ENCODE assay signal across 12 cellular contexts in genomic region chr3:125168711-125169410, GRCh38.
"Had no signal": no experiment of that assay in that cellular context is flagged by ENCODE, and none has a peak within 500 bp of the region (broad histone marks: within the 10 kb centered on the region; RNA-seq: fewer than 3 reads in every experiment).

No MANE protein-coding gene starts in this region.

- H3K4me3 Mint-ChIP-seq: activated naive CD4-positive, alpha-beta T cell treated with anti-CD3 and anti-CD28 coated beads for 36 hours; activated T-helper 17 cell treated with anti-CD3 and anti-CD28 coated beads, Interleukin-2, amount 50 U/mL, for 72 hours; mesothelial cell of epicardium had no signal

- H3K27ac ChIP-seq: adrenal gland, tibial nerve, vagina had no signal

- H3K4me1 Mint-ChIP-seq: activated T-helper 17 cell treated with anti-CD3 and anti-CD28 coated beads, Interleukin-2, amount 50 U/mL, for 72 hours; mesothelial cell of epicardium had no signal

- H3K36me3 ChIP-seq: adrenal gland, tibial nerve, vagina had no signal

- H3K9me3 ChIP-seq: adrenal gland, tibial nerve, vagina had no signal

- H3K4me2 ChIP-seq: smooth muscle cell had no signal

- H3K4me1 ChIP-seq: adrenal gland, vagina had no signal

- H3K4me3 ChIP-seq: adrenal gland, smooth muscle cell, tibial nerve, vagina had no signal

- H3K27ac Mint-ChIP-seq: activated naive CD4-positive, alpha-beta T cell treated with anti-CD3 and anti-CD28 coated beads for 36 hours; activated T-helper 17 cell treated with anti-CD3 and anti-CD28 coated beads, Interleukin-2, amount 50 U/mL, for 72 hours; mesothelial cell of epicardium had no signal

- H3K27me3 ChIP-seq: adrenal gland, tibial nerve, vagina had no signal

- DNase-seq: activated naive CD4-positive, alpha-beta T cell treated with anti-CD3 and anti-CD28 coated beads for 36 hours; adrenal gland; central memory CD4-positive, alpha-beta T cell; dermis blood vessel endothelial cell; erythroblast; islet precursor cell; T1000 had no signal

- ATAC-seq: activated T-helper 17 cell treated with anti-CD3 and anti-CD28 coated beads, Interleukin-2, amount 50 U/mL, for 72 hours had no signal
